17 cellular contexts compared by ENCODE assay signal in genomic region chr1:175470591-175470990, GRCh38.
"Had no signal": no experiment of that assay in that cellular context is flagged by ENCODE, and none has a peak within 500 bp of the region (broad histone marks: within the 10 kb centered on the region; RNA-seq: fewer than 3 reads in every experiment).

No MANE protein-coding gene starts in this region.

- H3K4me1 ChIP-seq: prostate gland, upper lobe of left lung had no signal

- H3K4me3 Mint-ChIP-seq: activated T-cell treated with anti-CD3 and anti-CD28 coated beads, Interleukin-2, amount 50 U/mL, for 24 hours; brain; naive thymus-derived CD8-positive, alpha-beta T cell; T-helper 17 cell had no signal

- H3K27ac ChIP-seq: prostate gland, suprapubic skin, upper lobe of left lung had no signal

- H3K27me3 ChIP-seq: upper lobe of left lung had no signal

- H3K9me3 Mint-ChIP-seq: activated naive CD4-positive, alpha-beta T cell treated with anti-CD3 and anti-CD28 coated beads, Interleukin-2, amount 50 U/mL, for 72 hours; activated T-cell treated with anti-CD3 and anti-CD28 coated beads, Interleukin-2, amount 50 U/mL, for 24 hours; brain; naive thymus-derived CD8-positive, alpha-beta T cell had no signal

- ATAC-seq: naive thymus-derived CD8-positive, alpha-beta T cell; sciatic nerve; stimulated activated naive CD8-positive, alpha-beta T cell treated with anti-CD3 and anti-CD28 coated beads, Interleukin-15, Interleukin-2, amounts not matched to agents 100 U/mL and 50 U/mL, for 24 hours; T-helper 17 cell had no signal

- H3K36me3 Mint-ChIP-seq: activated naive CD4-positive, alpha-beta T cell treated with anti-CD3 and anti-CD28 coated beads, Interleukin-2, amount 50 U/mL, for 72 hours; brain; naive thymus-derived CD8-positive, alpha-beta T cell had no signal

- H3K4me3 ChIP-seq: mucosa of descending colon, prostate gland, suprapubic skin, upper lobe of left lung had no signal

- H3K4me1 Mint-ChIP-seq: brain; naive thymus-derived CD8-positive, alpha-beta T cell; T-helper 17 cell had no signal

- H3K9me3 ChIP-seq: mucosa of descending colon, prostate gland, suprapubic skin, upper lobe of left lung had no signal

- DNase-seq: activated CD4-positive, CD25-positive, alpha-beta regulatory T cell; activated effector memory CD4-positive, alpha-beta T cell treated with anti-CD3 and anti-CD28 coated beads, Interleukin-2, amount 50 U/mL, for 16 hours; activated T-cell treated with anti-CD3 and anti-CD28 coated beads, Interleukin-2, amount 50 U/mL, for 24 hours; amniotic stem cell; effector memory CD4-positive, alpha-beta T cell; left colon; mucosa of descending colon; naive thymus-derived CD8-positive, alpha-beta T cell; stimulated activated CD4-positive, alpha-beta T cell treated with anti-CD3 and anti-CD28 coated beads, Interleukin-12 subunit alpha, Interleukin-12 subunit beta, amount 100 ng/mL, for 4 hours; stimulated activated naive CD8-positive, alpha-beta T cell treated with anti-CD3 and anti-CD28 coated beads, Interleukin-15, Interleukin-2, amounts not matched to agents 100 U/mL and 50 U/mL, for 24 hours; T-helper 17 cell; upper lobe of left lung had no signal

- H3K36me3 ChIP-seq: prostate gland, suprapubic skin, upper lobe of left lung had no signal

- H3K27ac Mint-ChIP-seq: activated naive CD4-positive, alpha-beta T cell treated with anti-CD3 and anti-CD28 coated beads, Interleukin-2, amount 50 U/mL, for 72 hours; activated T-cell treated with anti-CD3 and anti-CD28 coated beads, Interleukin-2, amount 50 U/mL, for 24 hours; naive thymus-derived CD8-positive, alpha-beta T cell; T-helper 17 cell had no signal
